ENCODE assay signal across 3 cellular contexts in the genomic region with DNA sequence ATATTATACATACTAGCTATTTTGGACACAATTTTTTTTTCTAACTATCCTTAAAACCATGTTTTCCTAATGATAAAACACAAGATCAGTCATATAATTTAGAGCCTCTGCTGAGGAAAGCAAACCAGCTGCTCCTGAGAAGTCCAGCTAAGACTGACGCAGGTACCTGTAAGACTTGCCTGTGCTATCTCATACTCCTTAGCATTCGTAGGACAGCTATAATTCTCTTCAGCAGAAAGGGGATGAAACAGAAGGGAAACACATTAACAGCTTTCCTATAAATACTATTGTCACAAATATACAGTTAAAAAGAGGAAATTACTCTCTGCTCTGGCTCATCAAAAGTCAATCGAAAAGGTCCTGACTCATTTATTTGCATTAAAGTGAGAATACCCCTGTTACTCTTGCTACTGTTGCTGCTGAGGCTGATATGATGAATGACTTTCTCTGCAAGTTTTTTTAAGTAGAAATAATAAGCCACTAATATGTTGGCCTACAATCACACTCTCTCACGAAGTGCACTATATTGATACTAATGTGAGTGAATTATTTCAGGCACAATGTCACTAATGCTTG.
TF ChIP-seq lines count a peak whose summit lies in the region.

No MANE protein-coding gene starts in this region.

TF ChIP-seq in SK-N-SH treated with all-trans-retinoic acid at 6 μM for 48 hours, 23 proteins besides CTCF, POLR2A, EP300 and RAD21 (continued from another document):
- TF ChIP-seq ARNTL (CRISPR knock-in tag; IDR thresholded peaks at IDR 0.05; ENCODE audit: borderline replicate concordance, low read depth) (no peak), GLIS3 (CRISPR knock-in tag; IDR thresholded peaks at IDR 0.05) (no peak)
- TF ChIP-seq, protein P1, sequence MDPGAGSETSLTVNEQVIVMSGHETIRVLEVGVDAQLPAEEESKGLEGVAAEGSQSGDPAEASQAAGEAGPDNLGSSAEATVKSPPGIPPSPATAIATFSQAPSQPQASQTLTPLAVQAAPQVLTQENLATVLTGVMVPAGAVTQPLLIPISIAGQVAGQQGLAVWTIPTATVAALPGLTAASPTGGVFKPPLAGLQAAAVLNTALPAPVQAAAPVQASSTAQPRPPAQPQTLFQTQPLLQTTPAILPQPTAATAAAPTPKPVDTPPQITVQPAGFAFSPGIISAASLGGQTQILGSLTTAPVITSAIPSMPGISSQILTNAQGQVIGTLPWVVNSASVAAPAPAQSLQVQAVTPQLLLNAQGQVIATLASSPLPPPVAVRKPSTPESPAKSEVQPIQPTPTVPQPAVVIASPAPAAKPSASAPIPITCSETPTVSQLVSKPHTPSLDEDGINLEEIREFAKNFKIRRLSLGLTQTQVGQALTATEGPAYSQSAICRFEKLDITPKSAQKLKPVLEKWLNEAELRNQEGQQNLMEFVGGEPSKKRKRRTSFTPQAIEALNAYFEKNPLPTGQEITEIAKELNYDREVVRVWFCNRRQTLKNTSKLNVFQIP (CRISPR knock-in tag; IDR thresholded peaks at IDR 0.05; ENCODE audit: borderline replicate concordance, low read depth): no peak

TF ChIP-seq in SK-N-SH, 30 proteins besides CTCF, POLR2A, EP300 and RAD21 (continued from another document):
- TF ChIP-seq, protein P2, sequence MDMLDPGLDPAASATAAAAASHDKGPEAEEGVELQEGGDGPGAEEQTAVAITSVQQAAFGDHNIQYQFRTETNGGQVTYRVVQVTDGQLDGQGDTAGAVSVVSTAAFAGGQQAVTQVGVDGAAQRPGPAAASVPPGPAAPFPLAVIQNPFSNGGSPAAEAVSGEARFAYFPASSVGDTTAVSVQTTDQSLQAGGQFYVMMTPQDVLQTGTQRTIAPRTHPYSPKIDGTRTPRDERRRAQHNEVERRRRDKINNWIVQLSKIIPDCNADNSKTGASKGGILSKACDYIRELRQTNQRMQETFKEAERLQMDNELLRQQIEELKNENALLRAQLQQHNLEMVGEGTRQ (IDR thresholded peaks at IDR 0.05; ENCODE audit: borderline replicate concordance, low read depth, low read length): no peak
- TF ChIP-seq PBX3 (IDR thresholded peaks at IDR 0.05) (no peak), TEAD4 (IDR thresholded peaks at IDR 0.05; ENCODE audit: borderline replicate concordance, insufficient read depth) (no peak), SIN3A (IDR thresholded peaks at IDR 0.05; ENCODE audit: borderline replicate concordance, low read depth, low read length) (no peak), FOXM1 (IDR thresholded peaks at IDR 0.05; ENCODE audit: low read depth) (no peak), GATA2 (CRISPR knock-in tag; IDR thresholded peaks at IDR 0.05) (no peak), JUND (IDR thresholded peaks at IDR 0.05) (no peak), POLR2AphosphoS5 (IDR thresholded peaks at IDR 0.05; ENCODE audit: low read depth, low read length) (no peak), TAF1 (IDR thresholded peaks at IDR 0.05; ENCODE audit: borderline replicate concordance, low read depth, low read length) (no peak), ELF1 (IDR thresholded peaks at IDR 0.05) (no peak), RXRA (IDR thresholded peaks at IDR 0.05; ENCODE audit: borderline replicate concordance, low read depth) (no peak), NRF1 (IDR thresholded peaks at IDR 0.05; ENCODE audit: low read depth, low read length) (no peak), EZH2phosphoT487 (IDR thresholded peaks at IDR 0.05; ENCODE audit: borderline replicate concordance, low read depth) (no peak), CHD2 (IDR thresholded peaks at IDR 0.05; ENCODE audit: low read length, partially characterized antibody) (no peak)
- TF ChIP-seq, protein P3, sequence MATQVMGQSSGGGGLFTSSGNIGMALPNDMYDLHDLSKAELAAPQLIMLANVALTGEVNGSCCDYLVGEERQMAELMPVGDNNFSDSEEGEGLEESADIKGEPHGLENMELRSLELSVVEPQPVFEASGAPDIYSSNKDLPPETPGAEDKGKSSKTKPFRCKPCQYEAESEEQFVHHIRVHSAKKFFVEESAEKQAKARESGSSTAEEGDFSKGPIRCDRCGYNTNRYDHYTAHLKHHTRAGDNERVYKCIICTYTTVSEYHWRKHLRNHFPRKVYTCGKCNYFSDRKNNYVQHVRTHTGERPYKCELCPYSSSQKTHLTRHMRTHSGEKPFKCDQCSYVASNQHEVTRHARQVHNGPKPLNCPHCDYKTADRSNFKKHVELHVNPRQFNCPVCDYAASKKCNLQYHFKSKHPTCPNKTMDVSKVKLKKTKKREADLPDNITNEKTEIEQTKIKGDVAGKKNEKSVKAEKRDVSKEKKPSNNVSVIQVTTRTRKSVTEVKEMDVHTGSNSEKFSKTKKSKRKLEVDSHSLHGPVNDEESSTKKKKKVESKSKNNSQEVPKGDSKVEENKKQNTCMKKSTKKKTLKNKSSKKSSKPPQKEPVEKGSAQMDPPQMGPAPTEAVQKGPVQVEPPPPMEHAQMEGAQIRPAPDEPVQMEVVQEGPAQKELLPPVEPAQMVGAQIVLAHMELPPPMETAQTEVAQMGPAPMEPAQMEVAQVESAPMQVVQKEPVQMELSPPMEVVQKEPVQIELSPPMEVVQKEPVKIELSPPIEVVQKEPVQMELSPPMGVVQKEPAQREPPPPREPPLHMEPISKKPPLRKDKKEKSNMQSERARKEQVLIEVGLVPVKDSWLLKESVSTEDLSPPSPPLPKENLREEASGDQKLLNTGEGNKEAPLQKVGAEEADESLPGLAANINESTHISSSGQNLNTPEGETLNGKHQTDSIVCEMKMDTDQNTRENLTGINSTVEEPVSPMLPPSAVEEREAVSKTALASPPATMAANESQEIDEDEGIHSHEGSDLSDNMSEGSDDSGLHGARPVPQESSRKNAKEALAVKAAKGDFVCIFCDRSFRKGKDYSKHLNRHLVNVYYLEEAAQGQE (IDR thresholded peaks at IDR 0.05; ENCODE audit: low read depth, low read length): no peak
- TF ChIP-seq, protein P4, sequence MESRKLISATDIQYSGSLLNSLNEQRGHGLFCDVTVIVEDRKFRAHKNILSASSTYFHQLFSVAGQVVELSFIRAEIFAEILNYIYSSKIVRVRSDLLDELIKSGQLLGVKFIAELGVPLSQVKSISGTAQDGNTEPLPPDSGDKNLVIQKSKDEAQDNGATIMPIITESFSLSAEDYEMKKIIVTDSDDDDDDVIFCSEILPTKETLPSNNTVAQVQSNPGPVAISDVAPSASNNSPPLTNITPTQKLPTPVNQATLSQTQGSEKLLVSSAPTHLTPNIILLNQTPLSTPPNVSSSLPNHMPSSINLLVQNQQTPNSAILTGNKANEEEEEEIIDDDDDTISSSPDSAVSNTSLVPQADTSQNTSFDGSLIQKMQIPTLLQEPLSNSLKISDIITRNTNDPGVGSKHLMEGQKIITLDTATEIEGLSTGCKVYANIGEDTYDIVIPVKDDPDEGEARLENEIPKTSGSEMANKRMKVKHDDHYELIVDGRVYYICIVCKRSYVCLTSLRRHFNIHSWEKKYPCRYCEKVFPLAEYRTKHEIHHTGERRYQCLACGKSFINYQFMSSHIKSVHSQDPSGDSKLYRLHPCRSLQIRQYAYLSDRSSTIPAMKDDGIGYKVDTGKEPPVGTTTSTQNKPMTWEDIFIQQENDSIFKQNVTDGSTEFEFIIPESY (IDR thresholded peaks at IDR 0.05; ENCODE audit: borderline replicate concordance, low read depth): no peak

TF ChIP-seq in HepG2, 621 proteins besides CTCF, POLR2A, EP300 and RAD21 (continued from another document):
- TF ChIP-seq TBP (CRISPR knock-in tag; IDR thresholded peaks at IDR 0.05): no peak
- no peak for TF ChIP-seq GLI4 (CRISPR knock-in tag; IDR thresholded peaks at IDR 0.05; ENCODE audit: borderline replicate concordance)
- no peak for TF ChIP-seq ZNF816 (CRISPR knock-in tag; IDR thresholded peaks at IDR 0.05; ENCODE audit: borderline replicate concordance)
- no peak for TF ChIP-seq ZNF616 (CRISPR knock-in tag; IDR thresholded peaks at IDR 0.05; ENCODE audit: low read depth)
